1 cellular context compared by ENCODE assay signal in the genomic region with DNA sequence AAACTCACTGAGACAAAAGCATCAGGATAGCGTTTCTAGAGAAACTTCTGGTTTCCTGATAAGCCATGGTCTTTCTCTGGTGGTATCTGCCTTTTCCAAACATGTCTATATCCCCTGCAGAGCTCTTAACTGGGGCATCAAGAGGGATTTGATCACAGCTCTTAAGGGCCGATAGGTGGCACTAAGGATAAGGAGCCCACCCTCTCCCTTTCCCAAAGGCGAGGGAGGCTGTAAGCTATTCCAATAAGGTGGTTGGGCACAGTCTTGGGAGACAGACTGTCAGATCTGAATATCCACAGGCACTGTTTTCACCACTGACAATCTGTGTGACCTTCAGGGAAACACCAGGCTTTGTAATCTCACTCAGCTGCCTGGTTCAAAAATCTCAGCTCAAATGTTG.
TF ChIP-seq lines count a peak whose summit lies in the region.

No MANE protein-coding gene starts in this region.

TF ChIP-seq in WTC11, 78 proteins besides CTCF, POLR2A, EP300 and RAD21 (continued from another document):
- TF ChIP-seq ELF4 (CRISPR knock-in tag; IDR thresholded peaks at IDR 0.05; ENCODE audit: low read depth) (no peak), NFATC4 (CRISPR knock-in tag; IDR thresholded peaks at IDR 0.05) (no peak)
